Comparison of ENCODE assay signal across 7 cellular contexts in genomic region chr4:71231073-71231752, GRCh38.
DNase-seq lines count a peak whose midpoint lies in the region; ATAC-seq and TF ChIP-seq lines count a peak whose summit lies in the region.

No MANE protein-coding gene starts in this region.

- H3K4me1 ChIP-seq in lower lobe of right lung, result peaks cover 26% of the 10 kb centered on the region
- peaks cover 27 to 28% of the 10 kb centered on the region in 2 donors for H3K4me1 ChIP-seq in thyroid gland

- TF ChIP-seq CTCF in lower lobe of right lung (IDR thresholded peaks at IDR 0.05), result no peak
- no peak for TF ChIP-seq CTCF in thyroid gland (IDR thresholded peaks at IDR 0.05)

- no peaks in the 10 kb centered on the region for H3K27me3 ChIP-seq in lower lobe of right lung (ENCODE audit: low read depth)
- H3K27me3 ChIP-seq in thyroid gland, result no peaks in the 10 kb centered on the region

- ATAC-seq in lower lobe of right lung (peak; percentile 91 to 93), GM19467 (IDR thresholded peaks at IDR 0.05; ENCODE audit: unreplicated experiment) (no peak)

- H3K36me3 ChIP-seq in lower lobe of right lung, result no peaks in the 10 kb centered on the region
- H3K36me3 ChIP-seq in thyroid gland, result no peaks in the 10 kb centered on the region

- 21 to 49% methylated on average over 13 of the region's 13 CpGs for WGBS in thyroid gland, 2 donors

- no peak overlapping the region for H3K4me3 ChIP-seq in lower lobe of right lung
- no peak overlapping the region for H3K4me3 ChIP-seq in thyroid gland (replicated peaks in 1 of 3)

- TF ChIP-seq POLR2A in thyroid gland (IDR thresholded peaks at IDR 0.05), result peak in 1 of 2 donors; percentile 39

- intact Hi-C loops in lower lobe of right lung (cut with DNase I) (no loop called here), thyroid gland (cut with DNase I) (no loop called here)

- H3K27ac ChIP-seq in lower lobe of right lung, result peak overlapping the region; percentile 44
- peak overlapping the region; percentile 66 to 81 (median 75) for H3K27ac ChIP-seq in thyroid gland

- no peaks in the 10 kb centered on the region for H3K9me3 ChIP-seq in lower lobe of right lung
- no peaks in the 10 kb centered on the region for H3K9me3 ChIP-seq in thyroid gland

- peak; percentile 45 for DNase-seq in NCI-H1105 treated with DMSO at 0.1 percent for 48 hours (lab: John Stamatoyannopoulos, UW)
- DNase-seq in dedifferentiated amniotic fluid mesenchymal stem cell (ENCODE audit: extremely low spot score), result peak; percentile 77
- DNase-seq in lower lobe of right lung, result peak; percentile 91
- peak; percentile 98 to 99 for DNase-seq in thyroid gland
- no peak for DNase-seq in effector CD4-positive, alpha-beta T cell
- DNase-seq in NCI-H2107 treated with DMSO at 0.1 percent for 48 hours (lab: John Stamatoyannopoulos, UW; ENCODE audit: unreplicated experiment), result no peak

Comparison
In these comparisons a context has a peak if more than half of its experiments do, and no peak if none do; other contexts are left out.
1. DNase-seq: peak in NCI-H1105 treated with DMSO at 0.1 percent for 48 hours (single experiment), dedifferentiated amniotic fluid mesenchymal stem cell (single experiment), lower lobe of right lung (single experiment) and thyroid gland (2 of 2); none in effector CD4-positive, alpha-beta T cell (single experiment) and NCI-H2107 treated with DMSO at 0.1 percent for 48 hours (single experiment).